Comparison of ENCODE assay signal across 1 cellular context in genomic region chr2:43193996-43194869, GRCh38.
A peak's percentile ranks its signal among the peaks of the same experiment; 100 is the strongest.
TF ChIP-seq lines count a peak whose summit lies in the region.

No MANE protein-coding gene starts in this region.

TF ChIP-seq in HepG2, 621 proteins besides CTCF, POLR2A, EP300 and RAD21 (continued from another document and continues in another):
- TF ChIP-seq GPBP1L1 (CRISPR knock-in tag; IDR thresholded peaks at IDR 0.05) (no peak), ZNF670 (CRISPR knock-in tag; IDR thresholded peaks at IDR 0.05; ENCODE audit: borderline replicate concordance) (peak; percentile 78; the same call in 1 of the 2 replicates), HOXA9 (CRISPR knock-in tag; IDR thresholded peaks at IDR 0.05; ENCODE audit: borderline replicate concordance) (no peak; the same call in 1 of the 2 replicates), ZSCAN5A (CRISPR knock-in tag; IDR thresholded peaks at IDR 0.05; ENCODE audit: borderline replicate concordance) (no peak; the same call in 1 of the 2 replicates), ZNF7 (CRISPR knock-in tag; IDR thresholded peaks at IDR 0.05) (no peak), KDM5A (IDR thresholded peaks at IDR 0.05; ENCODE audit: borderline replicate concordance, low read length) (no peak), ZNF558 (CRISPR knock-in tag; IDR thresholded peaks at IDR 0.05; ENCODE audit: borderline replicate concordance) (no peak; the same call in 1 of the 2 replicates), SRY (CRISPR knock-in tag; IDR thresholded peaks at IDR 0.05) (no peak), ZNF251 (CRISPR knock-in tag; IDR thresholded peaks at IDR 0.05) (no peak), PAWR (CRISPR knock-in tag; IDR thresholded peaks at IDR 0.05; ENCODE audit: borderline replicate concordance) (no peak), ARID2 (CRISPR knock-in tag; IDR thresholded peaks at IDR 0.05; ENCODE audit: borderline replicate concordance) (peak; percentile 71), RELA (CRISPR knock-in tag; IDR thresholded peaks at IDR 0.05) (peak; percentile 95; the same call in 1 of the 2 replicates), SNAPC2 (CRISPR knock-in tag; IDR thresholded peaks at IDR 0.05) (no peak), HES4 (CRISPR knock-in tag; IDR thresholded peaks at IDR 0.05; ENCODE audit: borderline replicate concordance) (0 out of 2 replicates have a peak, but pooled peaks have one; percentile 23), RARG (CRISPR knock-in tag; IDR thresholded peaks at IDR 0.05; ENCODE audit: low read depth) (no peak), ARHGAP35 (CRISPR knock-in tag; IDR thresholded peaks at IDR 0.05; ENCODE audit: borderline replicate concordance) (peak; percentile 22; the same call in 1 of the 2 replicates), NFRKB (IDR thresholded peaks at IDR 0.05) (no peak), NFIC (IDR thresholded peaks at IDR 0.05; ENCODE audit: low read length) (peak; percentile 78; the same call in 1 of the 2 replicates), ZNF180 (CRISPR knock-in tag; IDR thresholded peaks at IDR 0.05; ENCODE audit: borderline replicate concordance, low read depth) (0 out of 2 replicates have a peak, but pooled peaks have one; percentile 38), ZNF260 (CRISPR knock-in tag; IDR thresholded peaks at IDR 0.05; ENCODE audit: borderline replicate concordance, low read depth) (no peak), PRPF4 (IDR thresholded peaks at IDR 0.05; ENCODE audit: low read depth, low read length, poor library complexity, severe bottlenecking) (no peak), HMG20B (CRISPR knock-in tag; conservative IDR thresholded peaks at IDR 0.05) (no peak; the same call in none of the 2 replicates), MBNL3 (CRISPR knock-in tag; conservative IDR thresholded peaks at IDR 0.05) (no peak), ZNF546 (CRISPR knock-in tag; conservative IDR thresholded peaks at IDR 0.05) (no peak; the same call in 1 of the 2 replicates), NCOR1 (IDR thresholded peaks at IDR 0.05; ENCODE audit: borderline replicate concordance, low read length) (peak; percentile 96), ATRX (CRISPR knock-in tag; IDR thresholded peaks at IDR 0.05; ENCODE audit: borderline replicate concordance) (no peak; the same call in 1 of the 2 replicates), CHD2 (IDR thresholded peaks at IDR 0.05; ENCODE audit: low read depth, low read length) (peak; percentile 42; the same call in 1 of the 2 replicates), REST (IDR thresholded peaks at IDR 0.05; ENCODE audit: borderline replicate concordance in 1 of 2, low read depth in 1 of 2, low read length in 2 of 2) (peak in 1 of 2 experiments; percentile 45; a peak in 1 of 4 replicates), ZNF674 (CRISPR knock-in tag; IDR thresholded peaks at IDR 0.05; ENCODE audit: low read depth) (no peak), ZNF230 (CRISPR knock-in tag; IDR thresholded peaks at IDR 0.05) (no peak; the same call in 1 of the 2 replicates), THAP9 (CRISPR knock-in tag; IDR thresholded peaks at IDR 0.05; ENCODE audit: borderline replicate concordance) (peak; percentile 82; the same call in 1 of the 2 replicates), DZIP1 (CRISPR knock-in tag; IDR thresholded peaks at IDR 0.05) (no peak)
- TF ChIP-seq, protein P1, sequence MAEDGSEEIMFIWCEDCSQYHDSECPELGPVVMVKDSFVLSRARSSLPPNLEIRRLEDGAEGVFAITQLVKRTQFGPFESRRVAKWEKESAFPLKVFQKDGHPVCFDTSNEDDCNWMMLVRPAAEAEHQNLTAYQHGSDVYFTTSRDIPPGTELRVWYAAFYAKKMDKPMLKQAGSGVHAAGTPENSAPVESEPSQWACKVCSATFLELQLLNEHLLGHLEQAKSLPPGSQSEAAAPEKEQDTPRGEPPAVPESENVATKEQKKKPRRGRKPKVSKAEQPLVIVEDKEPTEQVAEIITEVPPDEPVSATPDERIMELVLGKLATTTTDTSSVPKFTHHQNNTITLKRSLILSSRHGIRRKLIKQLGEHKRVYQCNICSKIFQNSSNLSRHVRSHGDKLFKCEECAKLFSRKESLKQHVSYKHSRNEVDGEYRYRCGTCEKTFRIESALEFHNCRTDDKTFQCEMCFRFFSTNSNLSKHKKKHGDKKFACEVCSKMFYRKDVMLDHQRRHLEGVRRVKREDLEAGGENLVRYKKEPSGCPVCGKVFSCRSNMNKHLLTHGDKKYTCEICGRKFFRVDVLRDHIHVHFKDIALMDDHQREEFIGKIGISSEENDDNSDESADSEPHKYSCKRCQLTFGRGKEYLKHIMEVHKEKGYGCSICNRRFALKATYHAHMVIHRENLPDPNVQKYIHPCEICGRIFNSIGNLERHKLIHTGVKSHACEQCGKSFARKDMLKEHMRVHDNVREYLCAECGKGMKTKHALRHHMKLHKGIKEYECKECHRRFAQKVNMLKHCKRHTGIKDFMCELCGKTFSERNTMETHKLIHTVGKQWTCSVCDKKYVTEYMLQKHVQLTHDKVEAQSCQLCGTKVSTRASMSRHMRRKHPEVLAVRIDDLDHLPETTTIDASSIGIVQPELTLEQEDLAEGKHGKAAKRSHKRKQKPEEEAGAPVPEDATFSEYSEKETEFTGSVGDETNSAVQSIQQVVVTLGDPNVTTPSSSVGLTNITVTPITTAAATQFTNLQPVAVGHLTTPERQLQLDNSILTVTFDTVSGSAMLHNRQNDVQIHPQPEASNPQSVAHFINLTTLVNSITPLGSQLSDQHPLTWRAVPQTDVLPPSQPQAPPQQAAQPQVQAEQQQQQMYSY (CRISPR knock-in tag; IDR thresholded peaks at IDR 0.05): peak; percentile 33; the same call in 1 of the 2 replicates
- TF ChIP-seq, protein P2, sequence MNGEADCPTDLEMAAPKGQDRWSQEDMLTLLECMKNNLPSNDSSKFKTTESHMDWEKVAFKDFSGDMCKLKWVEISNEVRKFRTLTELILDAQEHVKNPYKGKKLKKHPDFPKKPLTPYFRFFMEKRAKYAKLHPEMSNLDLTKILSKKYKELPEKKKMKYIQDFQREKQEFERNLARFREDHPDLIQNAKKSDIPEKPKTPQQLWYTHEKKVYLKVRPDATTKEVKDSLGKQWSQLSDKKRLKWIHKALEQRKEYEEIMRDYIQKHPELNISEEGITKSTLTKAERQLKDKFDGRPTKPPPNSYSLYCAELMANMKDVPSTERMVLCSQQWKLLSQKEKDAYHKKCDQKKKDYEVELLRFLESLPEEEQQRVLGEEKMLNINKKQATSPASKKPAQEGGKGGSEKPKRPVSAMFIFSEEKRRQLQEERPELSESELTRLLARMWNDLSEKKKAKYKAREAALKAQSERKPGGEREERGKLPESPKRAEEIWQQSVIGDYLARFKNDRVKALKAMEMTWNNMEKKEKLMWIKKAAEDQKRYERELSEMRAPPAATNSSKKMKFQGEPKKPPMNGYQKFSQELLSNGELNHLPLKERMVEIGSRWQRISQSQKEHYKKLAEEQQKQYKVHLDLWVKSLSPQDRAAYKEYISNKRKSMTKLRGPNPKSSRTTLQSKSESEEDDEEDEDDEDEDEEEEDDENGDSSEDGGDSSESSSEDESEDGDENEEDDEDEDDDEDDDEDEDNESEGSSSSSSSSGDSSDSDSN (CRISPR knock-in tag; IDR thresholded peaks at IDR 0.05): no peak; the same call in 1 of the 2 replicates
- TF ChIP-seq, protein P3, sequence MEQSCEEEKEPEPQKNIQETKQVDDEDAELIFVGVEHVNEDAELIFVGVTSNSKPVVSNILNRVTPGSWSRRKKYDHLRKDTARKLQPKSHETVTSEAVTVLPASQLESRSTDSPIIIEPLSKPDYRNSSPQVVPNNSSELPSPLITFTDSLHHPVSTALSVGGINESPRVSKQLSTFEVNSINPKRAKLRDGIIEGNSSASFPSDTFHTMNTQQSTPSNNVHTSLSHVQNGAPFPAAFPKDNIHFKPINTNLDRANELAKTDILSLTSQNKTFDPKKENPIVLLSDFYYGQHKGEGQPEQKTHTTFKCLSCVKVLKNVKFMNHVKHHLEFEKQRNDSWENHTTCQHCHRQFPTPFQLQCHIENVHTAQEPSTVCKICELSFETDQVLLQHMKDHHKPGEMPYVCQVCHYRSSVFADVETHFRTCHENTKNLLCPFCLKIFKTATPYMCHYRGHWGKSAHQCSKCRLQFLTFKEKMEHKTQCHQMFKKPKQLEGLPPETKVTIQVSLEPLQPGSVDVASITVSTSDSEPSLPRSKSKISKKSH (CRISPR knock-in tag; IDR thresholded peaks at IDR 0.05; ENCODE audit: borderline replicate concordance): no peak
- TF ChIP-seq, protein P4, sequence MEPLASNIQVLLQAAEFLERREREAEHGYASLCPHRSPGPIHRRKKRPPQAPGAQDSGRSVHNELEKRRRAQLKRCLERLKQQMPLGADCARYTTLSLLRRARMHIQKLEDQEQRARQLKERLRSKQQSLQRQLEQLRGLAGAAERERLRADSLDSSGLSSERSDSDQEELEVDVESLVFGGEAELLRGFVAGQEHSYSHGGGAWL (CRISPR knock-in tag; IDR thresholded peaks at IDR 0.05): peak; percentile 70
